ENCODE assay signal across 1 cellular context in the genomic region with DNA sequence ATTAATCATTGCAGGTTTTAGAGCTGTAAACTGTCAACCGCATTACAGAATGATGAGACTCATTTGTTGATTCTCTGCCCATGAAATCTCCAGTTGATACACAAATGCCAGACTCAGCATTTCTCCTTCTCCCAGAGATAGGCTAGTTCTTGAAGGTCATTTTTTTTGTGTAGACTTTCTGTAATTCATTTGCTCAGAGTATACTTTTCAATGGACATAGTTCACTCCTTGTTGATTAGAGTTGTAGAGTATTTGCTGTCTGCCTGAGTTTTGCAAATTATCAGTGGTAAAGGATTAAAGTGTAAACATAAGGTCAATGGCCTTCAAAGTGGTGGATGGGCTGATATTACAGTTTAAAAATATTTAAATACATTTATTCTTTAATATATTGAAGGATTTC.
TF ChIP-seq lines count a peak whose summit lies in the region.

No MANE protein-coding gene starts in this region.

TF ChIP-seq in HepG2, 621 proteins besides CTCF, POLR2A, EP300 and RAD21 (continued from another document and continues in another):
- no peak for TF ChIP-seq ZNF225 (CRISPR knock-in tag; IDR thresholded peaks at IDR 0.05)
- TF ChIP-seq PLSCR1 (CRISPR knock-in tag; IDR thresholded peaks at IDR 0.05; ENCODE audit: borderline replicate concordance): no peak
- TF ChIP-seq ZNF614 (CRISPR knock-in tag; IDR thresholded peaks at IDR 0.05; ENCODE audit: borderline replicate concordance): 0 out of 2 replicates have a peak, but pooled peaks have one; percentile 32
- no peak for TF ChIP-seq NONO (IDR thresholded peaks at IDR 0.05)
- TF ChIP-seq NONO (CRISPR knock-in tag; conservative IDR thresholded peaks at IDR 0.05): no peak
- no peak for TF ChIP-seq HNRNPUL1 (IDR thresholded peaks at IDR 0.05; ENCODE audit: low read depth, low read length)
- no peak for TF ChIP-seq MEIS1 (CRISPR knock-in tag; IDR thresholded peaks at IDR 0.05; ENCODE audit: borderline replicate concordance)
- TF ChIP-seq ZNF589 (CRISPR knock-in tag; conservative IDR thresholded peaks at IDR 0.05): no peak
- no peak for TF ChIP-seq ARHGAP35 (CRISPR knock-in tag; IDR thresholded peaks at IDR 0.05; ENCODE audit: borderline replicate concordance)
- TF ChIP-seq CCAR2 (optimal IDR thresholded peaks at IDR 0.05; ENCODE audit: low read depth, low read length): no peak
- TF ChIP-seq SKIL (CRISPR knock-in tag; IDR thresholded peaks at IDR 0.05; ENCODE audit: borderline replicate concordance): peak; percentile 73; the same call in 1 of the 2 replicates
- TF ChIP-seq ZNF263 (CRISPR knock-in tag; IDR thresholded peaks at IDR 0.05): no peak
- TF ChIP-seq CBX1 (IDR thresholded peaks at IDR 0.05; ENCODE audit: low read depth): no peak
- TF ChIP-seq IRF2 (CRISPR knock-in tag; IDR thresholded peaks at IDR 0.05): peak; percentile 55; the same call in 1 of the 2 replicates
- TF ChIP-seq, protein P1, sequence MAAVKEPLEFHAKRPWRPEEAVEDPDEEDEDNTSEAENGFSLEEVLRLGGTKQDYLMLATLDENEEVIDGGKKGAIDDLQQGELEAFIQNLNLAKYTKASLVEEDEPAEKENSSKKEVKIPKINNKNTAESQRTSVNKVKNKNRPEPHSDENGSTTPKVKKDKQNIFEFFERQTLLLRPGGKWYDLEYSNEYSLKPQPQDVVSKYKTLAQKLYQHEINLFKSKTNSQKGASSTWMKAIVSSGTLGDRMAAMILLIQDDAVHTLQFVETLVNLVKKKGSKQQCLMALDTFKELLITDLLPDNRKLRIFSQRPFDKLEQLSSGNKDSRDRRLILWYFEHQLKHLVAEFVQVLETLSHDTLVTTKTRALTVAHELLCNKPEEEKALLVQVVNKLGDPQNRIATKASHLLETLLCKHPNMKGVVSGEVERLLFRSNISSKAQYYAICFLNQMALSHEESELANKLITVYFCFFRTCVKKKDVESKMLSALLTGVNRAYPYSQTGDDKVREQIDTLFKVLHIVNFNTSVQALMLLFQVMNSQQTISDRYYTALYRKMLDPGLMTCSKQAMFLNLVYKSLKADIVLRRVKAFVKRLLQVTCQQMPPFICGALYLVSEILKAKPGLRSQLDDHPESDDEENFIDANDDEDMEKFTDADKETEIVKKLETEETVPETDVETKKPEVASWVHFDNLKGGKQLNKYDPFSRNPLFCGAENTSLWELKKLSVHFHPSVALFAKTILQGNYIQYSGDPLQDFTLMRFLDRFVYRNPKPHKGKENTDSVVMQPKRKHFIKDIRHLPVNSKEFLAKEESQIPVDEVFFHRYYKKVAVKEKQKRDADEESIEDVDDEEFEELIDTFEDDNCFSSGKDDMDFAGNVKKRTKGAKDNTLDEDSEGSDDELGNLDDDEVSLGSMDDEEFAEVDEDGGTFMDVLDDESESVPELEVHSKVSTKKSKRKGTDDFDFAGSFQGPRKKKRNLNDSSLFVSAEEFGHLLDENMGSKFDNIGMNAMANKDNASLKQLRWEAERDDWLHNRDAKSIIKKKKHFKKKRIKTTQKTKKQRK (IDR thresholded peaks at IDR 0.05; ENCODE audit: low read length): no peak
- no peak for TF ChIP-seq ZBTB46 (CRISPR knock-in tag; IDR thresholded peaks at IDR 0.05; ENCODE audit: borderline replicate concordance)
- TF ChIP-seq STAT5B (CRISPR knock-in tag; IDR thresholded peaks at IDR 0.05): no peak
- no peak for TF ChIP-seq ZNF672 (CRISPR knock-in tag; IDR thresholded peaks at IDR 0.05)
- no peak for TF ChIP-seq SAFB2 (CRISPR knock-in tag; IDR thresholded peaks at IDR 0.05; ENCODE audit: borderline replicate concordance, low read depth)
- TF ChIP-seq ZNF547 (CRISPR knock-in tag; IDR thresholded peaks at IDR 0.05): no peak
- no peak for TF ChIP-seq HMGXB3 (CRISPR knock-in tag; IDR thresholded peaks at IDR 0.05; ENCODE audit: borderline replicate concordance)
- TF ChIP-seq REL (CRISPR knock-in tag; conservative IDR thresholded peaks at IDR 0.05): no peak
- no peak for TF ChIP-seq ZNF563 (CRISPR knock-in tag; IDR thresholded peaks at IDR 0.05)
- TF ChIP-seq GABPA (IDR thresholded peaks at IDR 0.05; ENCODE audit: low read depth, low read length): no peak
- TF ChIP-seq GABPA (CRISPR knock-in tag; IDR thresholded peaks at IDR 0.05; ENCODE audit: low read depth): no peak
- no peak for TF ChIP-seq ZMYM3 (CRISPR knock-in tag; IDR thresholded peaks at IDR 0.05)
- TF ChIP-seq ZFP41 (CRISPR knock-in tag; IDR thresholded peaks at IDR 0.05; ENCODE audit: borderline replicate concordance): no peak
- no peak for TF ChIP-seq PHF20 (CRISPR knock-in tag; IDR thresholded peaks at IDR 0.05)
- no peak for TF ChIP-seq ZNF292 (CRISPR knock-in tag; IDR thresholded peaks at IDR 0.05; ENCODE audit: borderline replicate concordance, low read depth)
- TF ChIP-seq IKZF1 (IDR thresholded peaks at IDR 0.05): no peak
- no peak for TF ChIP-seq GLI4 (CRISPR knock-in tag; IDR thresholded peaks at IDR 0.05; ENCODE audit: borderline replicate concordance)
- no peak for TF ChIP-seq RAD51 (IDR thresholded peaks at IDR 0.05; ENCODE audit: borderline replicate concordance)
- no peak for TF ChIP-seq KAT7 (CRISPR knock-in tag; IDR thresholded peaks at IDR 0.05; ENCODE audit: borderline replicate concordance)
- TF ChIP-seq EHMT2 (IDR thresholded peaks at IDR 0.05; ENCODE audit: borderline replicate concordance, low read depth, low read length): no peak; the same call in 1 of the 2 replicates
- no peak for TF ChIP-seq NPAS2 (CRISPR knock-in tag; IDR thresholded peaks at IDR 0.05; ENCODE audit: borderline replicate concordance)
- no peak for TF ChIP-seq ZNF891 (CRISPR knock-in tag; IDR thresholded peaks at IDR 0.05)
- TF ChIP-seq SP1 (IDR thresholded peaks at IDR 0.05): no peak
- TF ChIP-seq SP1 (CRISPR knock-in tag; IDR thresholded peaks at IDR 0.05): no peak
- no peak for TF ChIP-seq ZNF329 (CRISPR knock-in tag; IDR thresholded peaks at IDR 0.05; ENCODE audit: low read depth)
- no peak for TF ChIP-seq ZNF180 (CRISPR knock-in tag; IDR thresholded peaks at IDR 0.05; ENCODE audit: borderline replicate concordance, low read depth)
- TF ChIP-seq, protein P2, sequence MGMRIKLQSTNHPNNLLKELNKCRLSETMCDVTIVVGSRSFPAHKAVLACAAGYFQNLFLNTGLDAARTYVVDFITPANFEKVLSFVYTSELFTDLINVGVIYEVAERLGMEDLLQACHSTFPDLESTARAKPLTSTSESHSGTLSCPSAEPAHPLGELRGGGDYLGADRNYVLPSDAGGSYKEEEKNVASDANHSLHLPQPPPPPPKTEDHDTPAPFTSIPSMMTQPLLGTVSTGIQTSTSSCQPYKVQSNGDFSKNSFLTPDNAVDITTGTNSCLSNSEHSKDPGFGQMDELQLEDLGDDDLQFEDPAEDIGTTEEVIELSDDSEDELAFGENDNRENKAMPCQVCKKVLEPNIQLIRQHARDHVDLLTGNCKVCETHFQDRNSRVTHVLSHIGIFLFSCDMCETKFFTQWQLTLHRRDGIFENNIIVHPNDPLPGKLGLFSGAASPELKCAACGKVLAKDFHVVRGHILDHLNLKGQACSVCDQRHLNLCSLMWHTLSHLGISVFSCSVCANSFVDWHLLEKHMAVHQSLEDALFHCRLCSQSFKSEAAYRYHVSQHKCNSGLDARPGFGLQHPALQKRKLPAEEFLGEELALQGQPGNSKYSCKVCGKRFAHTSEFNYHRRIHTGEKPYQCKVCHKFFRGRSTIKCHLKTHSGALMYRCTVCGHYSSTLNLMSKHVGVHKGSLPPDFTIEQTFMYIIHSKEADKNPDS (CRISPR knock-in tag; IDR thresholded peaks at IDR 0.05): 0 out of 2 replicates have a peak, but pooled peaks have one; percentile 36
- TF ChIP-seq ZNF382 (CRISPR knock-in tag; IDR thresholded peaks at IDR 0.05; ENCODE audit: borderline replicate concordance): no peak
- TF ChIP-seq ARNTL (CRISPR knock-in tag; IDR thresholded peaks at IDR 0.05): no peak
- TF ChIP-seq, protein P3, sequence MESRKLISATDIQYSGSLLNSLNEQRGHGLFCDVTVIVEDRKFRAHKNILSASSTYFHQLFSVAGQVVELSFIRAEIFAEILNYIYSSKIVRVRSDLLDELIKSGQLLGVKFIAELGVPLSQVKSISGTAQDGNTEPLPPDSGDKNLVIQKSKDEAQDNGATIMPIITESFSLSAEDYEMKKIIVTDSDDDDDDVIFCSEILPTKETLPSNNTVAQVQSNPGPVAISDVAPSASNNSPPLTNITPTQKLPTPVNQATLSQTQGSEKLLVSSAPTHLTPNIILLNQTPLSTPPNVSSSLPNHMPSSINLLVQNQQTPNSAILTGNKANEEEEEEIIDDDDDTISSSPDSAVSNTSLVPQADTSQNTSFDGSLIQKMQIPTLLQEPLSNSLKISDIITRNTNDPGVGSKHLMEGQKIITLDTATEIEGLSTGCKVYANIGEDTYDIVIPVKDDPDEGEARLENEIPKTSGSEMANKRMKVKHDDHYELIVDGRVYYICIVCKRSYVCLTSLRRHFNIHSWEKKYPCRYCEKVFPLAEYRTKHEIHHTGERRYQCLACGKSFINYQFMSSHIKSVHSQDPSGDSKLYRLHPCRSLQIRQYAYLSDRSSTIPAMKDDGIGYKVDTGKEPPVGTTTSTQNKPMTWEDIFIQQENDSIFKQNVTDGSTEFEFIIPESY (CRISPR knock-in tag; IDR thresholded peaks at IDR 0.05): no peak
- TF ChIP-seq THYN1 (CRISPR knock-in tag; IDR thresholded peaks at IDR 0.05; ENCODE audit: borderline replicate concordance, low read depth): no peak
- TF ChIP-seq KDM5A (IDR thresholded peaks at IDR 0.05; ENCODE audit: borderline replicate concordance, low read length): no peak
- no peak for TF ChIP-seq ZNF33B (CRISPR knock-in tag; IDR thresholded peaks at IDR 0.05)
- no peak for TF ChIP-seq ZNF484 (CRISPR knock-in tag; IDR thresholded peaks at IDR 0.05; ENCODE audit: borderline replicate concordance, low read depth)
- no peak for TF ChIP-seq ZNF296 (CRISPR knock-in tag; conservative IDR thresholded peaks at IDR 0.05)
- TF ChIP-seq BCL3 (CRISPR knock-in tag; IDR thresholded peaks at IDR 0.05): no peak
